Comparison of ENCODE assay signal across 12 cellular contexts in genomic region chr1:36166938-36167910, GRCh38. TPM values are rescaled to one million over a fixed set of nuclear protein-coding genes. Genes with fewer than 3 reads are reported as not detected.
A peak's percentile ranks its signal among the peaks of the same experiment; 100 is the strongest.
DNase-seq lines count a peak whose midpoint lies in the region; ATAC-seq lines count a peak whose summit lies in the region.
"Had no signal": no experiment of that assay in that cellular context is flagged by ENCODE, and none has a peak within 500 bp of the region (broad histone marks: within the 10 kb centered on the region; RNA-seq: fewer than 3 reads in every experiment).

No MANE protein-coding gene starts in this region.

- H3K4me3 ChIP-seq in subcutaneous abdominal adipose tissue (ENCODE audit: low read depth in 1 of 5, low read length in 5 of 5) = no peak overlapping the region
- H3K4me3 ChIP-seq: ovary had no signal

- H3K27ac Mint-ChIP-seq in activated T-cell treated with anti-CD3 and anti-CD28 coated beads, Interleukin-2, amount 50 U/mL, for 72 hours = peak overlapping the region; percentile 40

- in situ Hi-C loops in ACHN (cut with HindIII; ENCODE audit: low pct_ligation_motif_present, low pct_unique_long_range_greater_than_20kb, low sequenced_read_pairs) = no loop called here

- peaks cover 3 to 40% (median 34%) of the 10 kb centered on the region in 5 donors for H3K36me3 ChIP-seq in subcutaneous abdominal adipose tissue (ENCODE audit: control insufficient read depth in 5 of 5, insufficient read depth in 5 of 5, low read length in 5 of 5)
- H3K36me3 ChIP-seq: ovary had no signal

- H3K27ac ChIP-seq in subcutaneous abdominal adipose tissue (ENCODE audit: low read depth, low read length) = peak overlapping the region; percentile 62
- H3K27ac ChIP-seq: ovary had no signal

- peaks cover 49% of the 10 kb centered on the region for H3K4me1 Mint-ChIP-seq in activated T-cell treated with anti-CD3 and anti-CD28 coated beads, Interleukin-2, amount 50 U/mL, for 72 hours (ENCODE audit: low read depth)

- ATAC-seq in activated T-cell treated with anti-CD3 and anti-CD28 coated beads, Interleukin-2, amount 50 U/mL, for 72 hours (replicated peaks in 1 of 2) = no peak

- peaks cover 5 to 79% (median 69%) of the 10 kb centered on the region in 5 donors for H3K4me1 ChIP-seq in subcutaneous abdominal adipose tissue (ENCODE audit: control insufficient read depth in 5 of 5, insufficient read depth in 5 of 5, low read length in 5 of 5)

- no peak for DNase-seq in activated T-cell treated with anti-CD3 and anti-CD28 coated beads, Interleukin-2, amount 50 U/mL, for 72 hours
- DNase-seq in activated T-cell treated with anti-CD3 and anti-CD28 coated beads, Interleukin-2, amount 50 U/mL, for 48 hours = no peak
- peak; percentile 62 for DNase-seq in amniotic stem cell (lab: John Stamatoyannopoulos, UW)
- DNase-seq in hepatic stellate cell (ENCODE audit: low spot score) = peak; percentile 66
- DNase-seq in ACHN = no peak
- DNase-seq in kidney glomerular epithelial cell (lab: John Stamatoyannopoulos, UW) = no peak
- no peak for DNase-seq in OCI-M2 (lab: John Stamatoyannopoulos, UW; ENCODE audit: unreplicated experiment)
- DNase-seq: activated CD8-positive, alpha-beta memory T cell treated with anti-CD3 and anti-CD28 coated beads, Interleukin-2, amount 50 U/mL, for 48 hours; foreskin melanocyte; NCI-H774; ovary had no signal

- no peaks in the 10 kb centered on the region for H3K9me3 ChIP-seq in subcutaneous abdominal adipose tissue (ENCODE audit: control insufficient read depth in 5 of 5, low read length in 5 of 5)
- H3K9me3 ChIP-seq: ovary had no signal

- peaks cover 2 to 11% of the 10 kb centered on the region in 2 donors for H3K36me3 Mint-ChIP-seq in activated T-cell treated with anti-CD3 and anti-CD28 coated beads, Interleukin-2, amount 50 U/mL, for 72 hours (ENCODE audit: insufficient read depth in 2 of 2)

- H3K27me3 ChIP-seq in subcutaneous abdominal adipose tissue (ENCODE audit: control insufficient read depth in 5 of 5, insufficient read depth in 4 of 5, low read length in 5 of 5) = no peaks in the 10 kb centered on the region
- H3K27me3 ChIP-seq: ovary had no signal

- H3K27me3 Mint-ChIP-seq in activated T-cell treated with anti-CD3 and anti-CD28 coated beads, Interleukin-2, amount 50 U/mL, for 72 hours (ENCODE audit: low read depth) = no peaks in the 10 kb centered on the region

- H3K9me3 Mint-ChIP-seq in activated T-cell treated with anti-CD3 and anti-CD28 coated beads, Interleukin-2, amount 50 U/mL, for 72 hours = no peaks in the 10 kb centered on the region

- no peak overlapping the region for H3K4me3 Mint-ChIP-seq in activated T-cell treated with anti-CD3 and anti-CD28 coated beads, Interleukin-2, amount 50 U/mL, for 72 hours

- H3K9ac ChIP-seq in subcutaneous abdominal adipose tissue (ENCODE audit: low read length in 5 of 5) = no peak overlapping the region

RNA-seq across cellular contexts. Expression of gene MAP7D1, which starts 11.3 kb away (rescaled TPM):
- total RNA-seq in activated T-cell treated with anti-CD3 and anti-CD28 coated beads, Interleukin-2, amount 50 U/mL, for 72 hours = 100 to 1,000 TPM; 131 to 142 TPM

RNA-seq across cellular contexts. Expression of gene TRAPPC3, which starts 17.9 kb away (rescaled TPM):
- total RNA-seq in activated T-cell treated with anti-CD3 and anti-CD28 coated beads, Interleukin-2, amount 50 U/mL, for 72 hours = 10 to 100 TPM; 46.2 to 56.2 TPM

RNA-seq across cellular contexts. Expression of gene COL8A2, which starts 42.2 kb away (rescaled TPM):
- under 1 TPM; 0.07 to 0.09 TPM for total RNA-seq in activated T-cell treated with anti-CD3 and anti-CD28 coated beads, Interleukin-2, amount 50 U/mL, for 72 hours

RNA-seq across cellular contexts. Expression of gene THRAP3, which starts 57.0 kb away (rescaled TPM):
- 100 to 1,000 TPM; 108 to 110 TPM for total RNA-seq in activated T-cell treated with anti-CD3 and anti-CD28 coated beads, Interleukin-2, amount 50 U/mL, for 72 hours

Comparison
In these comparisons a context has a peak if more than half of its experiments do, and no peak if none do; other contexts are left out.
1. DNase-seq: peak in amniotic stem cell (single experiment) and hepatic stellate cell (single experiment); none in activated T-cell treated with anti-CD3 and anti-CD28 coated beads, Interleukin-2, amount 50 U/mL, for 72 hours (0 of 2), activated T-cell treated with anti-CD3 and anti-CD28 coated beads, Interleukin-2, amount 50 U/mL, for 48 hours (0 of 2), ACHN (single experiment), kidney glomerular epithelial cell (single experiment) and OCI-M2 (single experiment).